1 cellular context compared by ENCODE assay signal in the genomic region with DNA sequence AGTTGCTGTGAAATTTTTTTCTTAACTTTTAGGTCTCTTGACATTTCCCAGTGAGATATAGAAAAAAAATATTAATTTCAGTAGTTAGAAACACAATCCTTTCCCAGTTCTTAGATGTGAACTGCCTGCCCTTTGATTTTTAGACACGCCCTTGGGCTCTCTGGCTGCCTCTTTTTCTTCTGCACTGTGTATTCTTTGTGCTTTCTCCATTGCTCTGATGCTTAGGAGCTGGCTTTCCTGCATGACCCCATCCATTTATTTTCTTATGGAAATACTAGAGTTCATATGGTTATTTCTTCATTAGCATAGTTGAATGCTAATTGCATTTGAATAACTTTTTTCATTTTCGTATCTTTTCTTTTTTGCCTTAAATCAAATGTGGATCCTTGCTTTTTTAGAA.
TF ChIP-seq lines count a peak whose summit lies in the region.

No MANE protein-coding gene starts in this region.

TF ChIP-seq in GM23338, 12 proteins besides CTCF, POLR2A, EP300 and RAD21 (continued from another document):
- TF ChIP-seq, protein P1, sequence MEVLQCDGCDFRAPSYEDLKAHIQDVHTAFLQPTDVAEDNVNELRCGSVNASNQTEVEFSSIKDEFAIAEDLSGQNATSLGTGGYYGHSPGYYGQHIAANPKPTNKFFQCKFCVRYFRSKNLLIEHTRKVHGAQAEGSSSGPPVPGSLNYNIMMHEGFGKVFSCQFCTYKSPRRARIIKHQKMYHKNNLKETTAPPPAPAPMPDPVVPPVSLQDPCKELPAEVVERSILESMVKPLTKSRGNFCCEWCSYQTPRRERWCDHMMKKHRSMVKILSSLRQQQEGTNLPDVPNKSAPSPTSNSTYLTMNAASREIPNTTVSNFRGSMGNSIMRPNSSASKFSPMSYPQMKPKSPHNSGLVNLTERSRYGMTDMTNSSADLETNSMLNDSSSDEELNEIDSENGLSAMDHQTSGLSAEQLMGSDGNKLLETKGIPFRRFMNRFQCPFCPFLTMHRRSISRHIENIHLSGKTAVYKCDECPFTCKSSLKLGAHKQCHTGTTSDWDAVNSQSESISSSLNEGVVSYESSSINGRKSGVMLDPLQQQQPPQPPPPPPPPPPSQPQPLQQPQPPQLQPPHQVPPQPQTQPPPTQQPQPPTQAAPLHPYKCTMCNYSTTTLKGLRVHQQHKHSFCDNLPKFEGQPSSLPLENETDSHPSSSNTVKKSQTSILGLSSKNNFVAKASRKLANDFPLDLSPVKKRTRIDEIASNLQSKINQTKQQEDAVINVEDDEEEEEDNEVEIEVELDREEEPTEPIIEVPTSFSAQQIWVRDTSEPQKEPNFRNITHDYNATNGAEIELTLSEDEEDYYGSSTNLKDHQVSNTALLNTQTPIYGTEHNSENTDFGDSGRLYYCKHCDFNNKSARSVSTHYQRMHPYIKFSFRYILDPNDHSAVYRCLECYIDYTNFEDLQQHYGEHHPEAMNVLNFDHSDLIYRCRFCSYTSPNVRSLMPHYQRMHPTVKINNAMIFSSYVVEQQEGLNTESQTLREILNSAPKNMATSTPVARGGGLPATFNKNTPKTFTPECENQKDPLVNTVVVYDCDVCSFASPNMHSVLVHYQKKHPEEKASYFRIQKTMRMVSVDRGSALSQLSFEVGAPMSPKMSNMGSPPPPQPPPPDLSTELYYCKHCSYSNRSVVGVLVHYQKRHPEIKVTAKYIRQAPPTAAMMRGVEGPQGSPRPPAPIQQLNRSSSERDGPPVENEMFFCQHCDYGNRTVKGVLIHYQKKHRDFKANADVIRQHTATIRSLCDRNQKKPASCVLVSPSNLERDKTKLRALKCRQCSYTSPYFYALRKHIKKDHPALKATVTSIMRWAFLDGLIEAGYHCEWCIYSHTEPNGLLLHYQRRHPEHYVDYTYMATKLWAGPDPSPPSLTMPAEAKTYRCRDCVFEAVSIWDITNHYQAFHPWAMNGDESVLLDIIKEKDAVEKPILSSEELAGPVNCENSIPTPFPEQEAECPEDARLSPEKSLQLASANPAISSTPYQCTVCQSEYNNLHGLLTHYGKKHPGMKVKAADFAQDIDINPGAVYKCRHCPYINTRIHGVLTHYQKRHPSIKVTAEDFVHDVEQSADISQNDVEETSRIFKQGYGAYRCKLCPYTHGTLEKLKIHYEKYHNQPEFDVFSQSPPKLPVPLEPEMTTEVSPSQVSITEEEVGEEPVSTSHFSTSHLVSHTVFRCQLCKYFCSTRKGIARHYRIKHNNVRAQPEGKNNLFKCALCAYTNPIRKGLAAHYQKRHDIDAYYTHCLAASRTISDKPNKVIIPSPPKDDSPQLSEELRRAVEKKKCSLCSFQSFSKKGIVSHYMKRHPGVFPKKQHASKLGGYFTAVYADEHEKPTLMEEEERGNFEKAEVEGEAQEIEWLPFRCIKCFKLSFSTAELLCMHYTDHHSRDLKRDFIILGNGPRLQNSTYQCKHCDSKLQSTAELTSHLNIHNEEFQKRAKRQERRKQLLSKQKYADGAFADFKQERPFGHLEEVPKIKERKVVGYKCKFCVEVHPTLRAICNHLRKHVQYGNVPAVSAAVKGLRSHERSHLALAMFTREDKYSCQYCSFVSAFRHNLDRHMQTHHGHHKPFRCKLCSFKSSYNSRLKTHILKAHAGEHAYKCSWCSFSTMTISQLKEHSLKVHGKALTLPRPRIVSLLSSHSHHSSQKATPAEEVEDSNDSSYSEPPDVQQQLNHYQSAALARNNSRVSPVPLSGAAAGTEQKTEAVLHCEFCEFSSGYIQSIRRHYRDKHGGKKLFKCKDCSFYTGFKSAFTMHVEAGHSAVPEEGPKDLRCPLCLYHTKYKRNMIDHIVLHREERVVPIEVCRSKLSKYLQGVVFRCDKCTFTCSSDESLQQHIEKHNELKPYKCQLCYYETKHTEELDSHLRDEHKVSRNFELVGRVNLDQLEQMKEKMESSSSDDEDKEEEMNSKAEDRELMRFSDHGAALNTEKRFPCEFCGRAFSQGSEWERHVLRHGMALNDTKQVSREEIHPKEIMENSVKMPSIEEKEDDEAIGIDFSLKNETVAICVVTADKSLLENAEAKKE (CRISPR knock-in tag; IDR thresholded peaks at IDR 0.05) = 0 out of 2 replicates have a peak, but pooled peaks have one; percentile 17
